Comparison of ENCODE assay signal across 25 cellular contexts in the genomic region with DNA sequence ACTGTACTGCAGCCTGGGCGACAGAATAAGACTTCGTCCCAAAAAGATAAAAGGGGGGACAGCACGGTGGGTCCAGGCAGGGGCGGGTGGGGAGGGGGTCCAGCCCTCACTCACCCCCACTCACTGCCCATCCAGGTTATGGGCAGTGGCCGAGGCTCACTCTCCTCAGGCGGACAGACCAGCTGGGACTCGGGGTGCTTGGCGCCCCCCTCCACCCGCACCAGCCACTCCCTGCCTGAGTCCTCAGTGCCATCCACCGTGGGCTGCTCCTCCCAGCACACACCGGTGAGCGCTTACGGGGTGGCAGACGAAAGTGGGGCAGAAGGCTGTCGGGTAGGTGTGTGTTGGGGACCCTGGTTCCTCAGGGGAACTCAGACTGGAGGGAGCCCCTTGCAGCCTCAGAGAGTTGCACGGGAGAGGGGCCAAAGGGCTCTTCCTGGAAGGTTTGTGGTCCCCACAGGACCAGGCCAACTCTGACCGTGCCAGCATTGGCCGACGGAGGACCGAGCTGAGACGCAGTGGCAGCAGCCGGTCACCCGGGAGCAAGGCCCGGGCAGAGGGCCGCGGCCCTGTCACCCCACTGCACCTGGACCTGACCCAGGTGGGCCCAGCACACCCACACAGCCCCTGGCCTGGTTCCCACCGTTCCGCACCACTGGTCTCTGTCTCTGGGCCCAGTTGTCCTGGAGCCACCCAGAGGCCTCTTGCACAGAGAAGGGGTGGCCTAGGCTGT. TPM values are rescaled to one million over a fixed set of nuclear protein-coding genes. Genes with fewer than 3 reads are reported as not detected.
"Had no signal": no experiment of that assay in that cellular context is flagged by ENCODE, and none has a peak within 500 bp of the region (broad histone marks: within the 10 kb centered on the region; RNA-seq: fewer than 3 reads in every experiment).

No MANE protein-coding gene starts in this region.

- DNase-seq: dermis blood vessel endothelial cell; foreskin fibroblast; head of caudate nucleus; hippocampal formation; kidney glomerular epithelial cell; mesenchymal stem cell; naive B cell; stimulated activated CD4-positive, alpha-beta T cell treated with anti-CD3 and anti-CD28 coated beads, Interleukin-2, amount 100 ng/mL, for 24 hours; stimulated activated CD4-positive, alpha-beta T cell treated with anti-CD3 and anti-CD28 coated beads, Interleukin-4, amount 100 ng/mL, for 24 hours; stimulated activated naive CD4-positive, alpha-beta T cell treated with Interleukin-2 at 50 U/mL for 16 hours; stomach; tibial artery had no signal

- H3K27ac ChIP-seq: cardiac muscle cell, coronary artery, prostate gland, stomach, tibial artery had no signal

- H3K36me3 ChIP-seq: cardiac muscle cell, gastrocnemius medialis, prostate gland, stomach, tibial artery had no signal

- ATAC-seq: mucosa of descending colon; natural killer cell treated with Interleukin-12 subunit alpha and Interleukin-12 subunit beta and Interleukin-15 and Interleukin-18, amount 100 ng/mL, for 72 hours; sciatic nerve; stimulated activated effector memory CD8-positive, alpha-beta T cell treated with anti-CD3 and anti-CD28 coated beads, Interleukin-12 subunit alpha, Interleukin-12 subunit beta, amount 100 ng/mL, for 72 hours had no signal

- H3K4me3 ChIP-seq: cardiac muscle cell, coronary artery, gastrocnemius medialis, mucosa of descending colon, prostate gland, stomach, tibial artery had no signal

- H3K9me3 ChIP-seq: gastrocnemius medialis, mucosa of descending colon, prostate gland, stomach, tibial artery had no signal

RNA-seq across cellular contexts. Expression of a gene that starts 6.6 kb away (rescaled TPM):
- total RNA-seq: neural crest cell, temporal lobe had no signal

RNA-seq across cellular contexts. Expression of a gene that starts 9.0 kb away (rescaled TPM):
- total RNA-seq: dermis blood vessel endothelial cell; glomerular endothelial cell; lung microvascular endothelial cell; natural killer cell treated with Interleukin-12 subunit alpha and Interleukin-12 subunit beta and Interleukin-15 and Interleukin-18, amount 100 ng/mL, for 72 hours; neural crest cell; osteocyte; sciatic nerve had no signal

RNA-seq across cellular contexts. Expression of a gene that starts 27.0 kb away (rescaled TPM):
- total RNA-seq: natural killer cell treated with Interleukin-12 subunit alpha and Interleukin-12 subunit beta and Interleukin-15 and Interleukin-18, amount 100 ng/mL, for 72 hours had no signal
